29 cellular contexts compared by ENCODE assay signal in genomic region chr3:5391226-5391625, GRCh38.
"Had no signal": no experiment of that assay in that cellular context is flagged by ENCODE, and none has a peak within 500 bp of the region (broad histone marks: within the 10 kb centered on the region; RNA-seq: fewer than 3 reads in every experiment).

No MANE protein-coding gene starts in this region.

- ATAC-seq: activated CD8-positive, alpha-beta T cell treated with anti-CD3 and anti-CD28 coated beads for 36 hours; activated T-cell treated with anti-CD3 and anti-CD28 coated beads, Interleukin-2, amount 50 U/mL, for 72 hours; activated T-helper 17 cell treated with anti-CD3 and anti-CD28 coated beads, Interleukin-2, amount 50 U/mL, for 72 hours; PC-3; SK-N-SH treated with all-trans-retinoic acid at 6 μM for 48 hours had no signal

- H3K4me3 Mint-ChIP-seq: activated CD4-positive, alpha-beta T cell treated with anti-CD3 and anti-CD28 coated beads, Interleukin-2, amount 10 ng/mL, durations not matched to agents 24 days and 14 days; activated CD8-positive, alpha-beta T cell treated with anti-CD3 and anti-CD28 coated beads for 36 hours; activated naive CD8-positive, alpha-beta T cell treated with anti-CD3 and anti-CD28 coated beads for 36 hours; activated T-cell treated with anti-CD3 and anti-CD28 coated beads, Interleukin-2, amount 50 U/mL, for 72 hours; activated T-helper 17 cell treated with anti-CD3 and anti-CD28 coated beads, Interleukin-2, amount 50 U/mL, for 72 hours had no signal

- H3K27ac ChIP-seq: brain microvascular endothelial cell, KMS-11, Peyer's patch, WERI-Rb-1 had no signal

- H3K9ac ChIP-seq: KMS-11 had no signal

- H3K27me3 ChIP-seq: brain microvascular endothelial cell, Peyer's patch had no signal

- H3K9me3 ChIP-seq: Peyer's patch had no signal

- DNase-seq: activated CD4-positive, alpha-beta T cell treated with anti-CD3 and anti-CD28 coated beads, Interleukin-2, amount 10 ng/mL, durations not matched to agents 24 days and 14 days; activated CD4-positive, alpha-beta T cell treated with anti-CD3 and anti-CD28 coated beads, Interleukin-2, amount 50 U/mL, for 4 hours; activated CD8-positive, alpha-beta T cell treated with anti-CD3 and anti-CD28 coated beads for 36 hours; activated effector memory CD4-positive, alpha-beta T cell treated with anti-CD3 and anti-CD28 coated beads, Interleukin-2, amount 50 U/mL, for 16 hours; activated naive CD4-positive, alpha-beta T cell; activated naive CD4-positive, alpha-beta T cell treated with anti-CD3 and anti-CD28 coated beads, Interleukin-2, amount 50 U/mL, for 16 hours; activated naive CD8-positive, alpha-beta T cell treated with anti-CD3 and anti-CD28 coated beads for 36 hours; activated T-cell treated with anti-CD3 and anti-CD28 coated beads, Interleukin-2, amount 50 U/mL, for 1 hour; activated T-cell treated with anti-CD3 and anti-CD28 coated beads, Interleukin-2, amount 50 U/mL, for 72 hours; amniotic stem cell; aorta; brain microvascular endothelial cell; central memory CD4-positive, alpha-beta T cell; NCI-H1105; NCI-H1436; NCI-H1694; NCI-H1930; NCI-H2081 treated with DMSO at 0.1 percent for 48 hours; NCI-H345; NCI-H524 treated with DMSO at 0.1 percent for 48 hours; PC-3; Peyer's patch; RPMI8226; SIG-M5; T1000; WERI-Rb-1 had no signal

- H3K9me3 Mint-ChIP-seq: activated CD4-positive, alpha-beta T cell treated with anti-CD3 and anti-CD28 coated beads, Interleukin-2, amount 10 ng/mL, durations not matched to agents 24 days and 14 days; activated CD8-positive, alpha-beta T cell treated with anti-CD3 and anti-CD28 coated beads for 36 hours; activated naive CD8-positive, alpha-beta T cell treated with anti-CD3 and anti-CD28 coated beads for 36 hours; activated T-cell treated with anti-CD3 and anti-CD28 coated beads, Interleukin-2, amount 50 U/mL, for 72 hours; activated T-helper 17 cell treated with anti-CD3 and anti-CD28 coated beads, Interleukin-2, amount 50 U/mL, for 72 hours had no signal

- H3K36me3 ChIP-seq: brain microvascular endothelial cell, Peyer's patch, WERI-Rb-1 had no signal

- H3K27me3 Mint-ChIP-seq: activated CD4-positive, alpha-beta T cell treated with anti-CD3 and anti-CD28 coated beads, Interleukin-2, amount 10 ng/mL, durations not matched to agents 24 days and 14 days had no signal

- H3K4me1 Mint-ChIP-seq: activated CD4-positive, alpha-beta T cell treated with anti-CD3 and anti-CD28 coated beads, Interleukin-2, amount 10 ng/mL, durations not matched to agents 24 days and 14 days; activated naive CD8-positive, alpha-beta T cell treated with anti-CD3 and anti-CD28 coated beads for 36 hours; activated T-helper 17 cell treated with anti-CD3 and anti-CD28 coated beads, Interleukin-2, amount 50 U/mL, for 72 hours had no signal

- H3K4me2 ChIP-seq: KMS-11 had no signal

- H3K4me1 ChIP-seq: Peyer's patch had no signal

- H3K27ac Mint-ChIP-seq: activated CD4-positive, alpha-beta T cell treated with anti-CD3 and anti-CD28 coated beads, Interleukin-2, amount 10 ng/mL, durations not matched to agents 24 days and 14 days; activated CD8-positive, alpha-beta T cell treated with anti-CD3 and anti-CD28 coated beads for 36 hours; activated naive CD8-positive, alpha-beta T cell treated with anti-CD3 and anti-CD28 coated beads for 36 hours; activated T-cell treated with anti-CD3 and anti-CD28 coated beads, Interleukin-2, amount 50 U/mL, for 72 hours; activated T-helper 17 cell treated with anti-CD3 and anti-CD28 coated beads, Interleukin-2, amount 50 U/mL, for 72 hours had no signal

- H3K4me3 ChIP-seq: Peyer's patch had no signal

- H3K36me3 Mint-ChIP-seq: activated naive CD8-positive, alpha-beta T cell treated with anti-CD3 and anti-CD28 coated beads for 36 hours had no signal
